In genomic region chr20:327041-327945, GRCh38 we compare ENCODE assay signal across 1 cellular context.
TF ChIP-seq lines count a peak whose summit lies in the region.

No MANE protein-coding gene starts in this region.

TF ChIP-seq in HepG2, 621 proteins besides CTCF, POLR2A, EP300 and RAD21 (continued from another document and continues in another):
- TF ChIP-seq, protein P1, sequence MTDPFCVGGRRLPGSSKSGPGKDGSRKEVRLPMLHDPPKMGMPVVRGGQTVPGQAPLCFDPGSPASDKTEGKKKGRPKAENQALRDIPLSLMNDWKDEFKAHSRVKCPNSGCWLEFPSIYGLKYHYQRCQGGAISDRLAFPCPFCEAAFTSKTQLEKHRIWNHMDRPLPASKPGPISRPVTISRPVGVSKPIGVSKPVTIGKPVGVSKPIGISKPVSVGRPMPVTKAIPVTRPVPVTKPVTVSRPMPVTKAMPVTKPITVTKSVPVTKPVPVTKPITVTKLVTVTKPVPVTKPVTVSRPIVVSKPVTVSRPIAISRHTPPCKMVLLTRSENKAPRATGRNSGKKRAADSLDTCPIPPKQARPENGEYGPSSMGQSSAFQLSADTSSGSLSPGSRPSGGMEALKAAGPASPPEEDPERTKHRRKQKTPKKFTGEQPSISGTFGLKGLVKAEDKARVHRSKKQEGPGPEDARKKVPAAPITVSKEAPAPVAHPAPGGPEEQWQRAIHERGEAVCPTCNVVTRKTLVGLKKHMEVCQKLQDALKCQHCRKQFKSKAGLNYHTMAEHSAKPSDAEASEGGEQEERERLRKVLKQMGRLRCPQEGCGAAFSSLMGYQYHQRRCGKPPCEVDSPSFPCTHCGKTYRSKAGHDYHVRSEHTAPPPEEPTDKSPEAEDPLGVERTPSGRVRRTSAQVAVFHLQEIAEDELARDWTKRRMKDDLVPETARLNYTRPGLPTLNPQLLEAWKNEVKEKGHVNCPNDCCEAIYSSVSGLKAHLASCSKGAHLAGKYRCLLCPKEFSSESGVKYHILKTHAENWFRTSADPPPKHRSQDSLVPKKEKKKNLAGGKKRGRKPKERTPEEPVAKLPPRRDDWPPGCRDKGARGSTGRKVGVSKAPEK (CRISPR knock-in tag; IDR thresholded peaks at IDR 0.05; ENCODE audit: borderline replicate concordance), result 0 out of 2 replicates have a peak, but pooled peaks have one; percentile 21
- TF ChIP-seq SP4 (CRISPR knock-in tag; IDR thresholded peaks at IDR 0.05) (peak; percentile 94), ERF (CRISPR knock-in tag; IDR thresholded peaks at IDR 0.05) (0 out of 2 replicates have a peak, but pooled peaks have one; percentile 26), ZNF598 (CRISPR knock-in tag; IDR thresholded peaks at IDR 0.05; ENCODE audit: borderline replicate concordance) (no peak; the same call in 1 of the 2 replicates), ZNF572 (CRISPR knock-in tag; IDR thresholded peaks at IDR 0.05) (peak; percentile 87; the same call in 1 of the 2 replicates), DR1 (CRISPR knock-in tag; IDR thresholded peaks at IDR 0.05) (peak; percentile 69; the same call in 1 of the 2 replicates), DMAP1 (CRISPR knock-in tag; IDR thresholded peaks at IDR 0.05) (peak; percentile 87), ZNF101 (CRISPR knock-in tag; IDR thresholded peaks at IDR 0.05; ENCODE audit: borderline replicate concordance, low read depth) (no peak), RCOR2 (CRISPR knock-in tag; IDR thresholded peaks at IDR 0.05) (no peak), TFDP1 (CRISPR knock-in tag; IDR thresholded peaks at IDR 0.05; ENCODE audit: borderline replicate concordance) (peak; percentile 85; the same call in 1 of the 2 replicates), U2AF1 (optimal IDR thresholded peaks at IDR 0.05; ENCODE audit: low read depth, low read length) (peak; percentile 11), DNMT3B (CRISPR knock-in tag; conservative IDR thresholded peaks at IDR 0.05) (no peak), ZNF878 (CRISPR knock-in tag; IDR thresholded peaks at IDR 0.05) (peak; percentile 87; the same call in 1 of the 2 replicates), ZBTB3 (CRISPR knock-in tag; IDR thresholded peaks at IDR 0.05; ENCODE audit: borderline replicate concordance, low read depth) (no peak; the same call in 1 of the 2 replicates), ARNTL (CRISPR knock-in tag; IDR thresholded peaks at IDR 0.05) (peak; percentile 97), ZNF317 (CRISPR knock-in tag; IDR thresholded peaks at IDR 0.05) (peak; percentile 48; the same call in 1 of the 2 replicates), ZNF446 (CRISPR knock-in tag; IDR thresholded peaks at IDR 0.05) (peak; percentile 70; the same call in 1 of the 2 replicates), ZC3H13 (CRISPR knock-in tag; IDR thresholded peaks at IDR 0.05) (peak; percentile 99), GATAD2A (CRISPR knock-in tag; IDR thresholded peaks at IDR 0.05) (peak; percentile 56), HNRNPK (IDR thresholded peaks at IDR 0.05; ENCODE audit: low read depth, low read length, poor library complexity, severe bottlenecking) (peak; percentile 99), KDM5A (IDR thresholded peaks at IDR 0.05; ENCODE audit: borderline replicate concordance, low read length) (peak; percentile 73; the same call in 1 of the 2 replicates), GMEB2 (CRISPR knock-in tag; IDR thresholded peaks at IDR 0.05; ENCODE audit: low read depth) (peak; percentile 71; the same call in 1 of the 2 replicates), TARDBP (CRISPR knock-in tag; IDR thresholded peaks at IDR 0.05) (peak; percentile 77; the same call in 1 of the 2 replicates), CC2D1A (CRISPR knock-in tag; IDR thresholded peaks at IDR 0.05) (0 out of 2 replicates have a peak, but pooled peaks have one; percentile 34), KAT2B (IDR thresholded peaks at IDR 0.05; ENCODE audit: borderline replicate concordance, low read depth, low read length) (no peak), ZNF607 (CRISPR knock-in tag; IDR thresholded peaks at IDR 0.05; ENCODE audit: borderline replicate concordance) (peak; percentile 31; the same call in 1 of the 2 replicates), RORA (CRISPR knock-in tag; IDR thresholded peaks at IDR 0.05) (no peak), ZNF367 (CRISPR knock-in tag; IDR thresholded peaks at IDR 0.05; ENCODE audit: borderline replicate concordance) (no peak), PAF1 (CRISPR knock-in tag; IDR thresholded peaks at IDR 0.05) (no peak), IRF1 (CRISPR knock-in tag; IDR thresholded peaks at IDR 0.05; ENCODE audit: low read depth) (0 out of 2 replicates have a peak, but pooled peaks have one; percentile 32), HOMEZ (CRISPR knock-in tag; IDR thresholded peaks at IDR 0.05; ENCODE audit: low read depth) (peak; percentile 83), ZNF616 (CRISPR knock-in tag; IDR thresholded peaks at IDR 0.05; ENCODE audit: low read depth) (no peak; the same call in 1 of the 2 replicates), CHCHD3 (CRISPR knock-in tag; IDR thresholded peaks at IDR 0.05) (0 out of 2 replicates have a peak, but pooled peaks have one; percentile 69), CCAR2 (optimal IDR thresholded peaks at IDR 0.05; ENCODE audit: low read depth, low read length) (peak; percentile 99), ZBTB42 (CRISPR knock-in tag; IDR thresholded peaks at IDR 0.05) (no peak)
- TF ChIP-seq, protein P2, sequence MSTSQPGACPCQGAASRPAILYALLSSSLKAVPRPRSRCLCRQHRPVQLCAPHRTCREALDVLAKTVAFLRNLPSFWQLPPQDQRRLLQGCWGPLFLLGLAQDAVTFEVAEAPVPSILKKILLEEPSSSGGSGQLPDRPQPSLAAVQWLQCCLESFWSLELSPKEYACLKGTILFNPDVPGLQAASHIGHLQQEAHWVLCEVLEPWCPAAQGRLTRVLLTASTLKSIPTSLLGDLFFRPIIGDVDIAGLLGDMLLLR (CRISPR knock-in tag; IDR thresholded peaks at IDR 0.05), result peak; percentile 65; the same call in 1 of the 2 replicates
- TF ChIP-seq, protein P3, sequence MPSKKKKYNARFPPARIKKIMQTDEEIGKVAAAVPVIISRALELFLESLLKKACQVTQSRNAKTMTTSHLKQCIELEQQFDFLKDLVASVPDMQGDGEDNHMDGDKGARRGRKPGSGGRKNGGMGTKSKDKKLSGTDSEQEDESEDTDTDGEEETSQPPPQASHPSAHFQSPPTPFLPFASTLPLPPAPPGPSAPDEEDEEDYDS (CRISPR knock-in tag; IDR thresholded peaks at IDR 0.05), result peak; percentile 96
- TF ChIP-seq, protein P4, sequence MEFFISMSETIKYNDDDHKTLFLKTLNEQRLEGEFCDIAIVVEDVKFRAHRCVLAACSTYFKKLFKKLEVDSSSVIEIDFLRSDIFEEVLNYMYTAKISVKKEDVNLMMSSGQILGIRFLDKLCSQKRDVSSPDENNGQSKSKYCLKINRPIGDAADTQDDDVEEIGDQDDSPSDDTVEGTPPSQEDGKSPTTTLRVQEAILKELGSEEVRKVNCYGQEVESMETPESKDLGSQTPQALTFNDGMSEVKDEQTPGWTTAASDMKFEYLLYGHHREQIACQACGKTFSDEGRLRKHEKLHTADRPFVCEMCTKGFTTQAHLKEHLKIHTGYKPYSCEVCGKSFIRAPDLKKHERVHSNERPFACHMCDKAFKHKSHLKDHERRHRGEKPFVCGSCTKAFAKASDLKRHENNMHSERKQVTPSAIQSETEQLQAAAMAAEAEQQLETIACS (CRISPR knock-in tag; IDR thresholded peaks at IDR 0.05), result peak; percentile 40; the same call in 1 of the 2 replicates
- TF ChIP-seq, protein P5, sequence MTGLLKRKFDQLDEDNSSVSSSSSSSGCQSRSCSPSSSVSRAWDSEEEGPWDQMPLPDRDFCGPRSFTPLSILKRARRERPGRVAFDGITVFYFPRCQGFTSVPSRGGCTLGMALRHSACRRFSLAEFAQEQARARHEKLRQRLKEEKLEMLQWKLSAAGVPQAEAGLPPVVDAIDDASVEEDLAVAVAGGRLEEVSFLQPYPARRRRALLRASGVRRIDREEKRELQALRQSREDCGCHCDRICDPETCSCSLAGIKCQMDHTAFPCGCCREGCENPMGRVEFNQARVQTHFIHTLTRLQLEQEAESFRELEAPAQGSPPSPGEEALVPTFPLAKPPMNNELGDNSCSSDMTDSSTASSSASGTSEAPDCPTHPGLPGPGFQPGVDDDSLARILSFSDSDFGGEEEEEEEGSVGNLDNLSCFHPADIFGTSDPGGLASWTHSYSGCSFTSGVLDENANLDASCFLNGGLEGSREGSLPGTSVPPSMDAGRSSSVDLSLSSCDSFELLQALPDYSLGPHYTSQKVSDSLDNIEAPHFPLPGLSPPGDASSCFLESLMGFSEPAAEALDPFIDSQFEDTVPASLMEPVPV (CRISPR knock-in tag; IDR thresholded peaks at IDR 0.05), result peak; percentile 77
- TF ChIP-seq, protein P6, sequence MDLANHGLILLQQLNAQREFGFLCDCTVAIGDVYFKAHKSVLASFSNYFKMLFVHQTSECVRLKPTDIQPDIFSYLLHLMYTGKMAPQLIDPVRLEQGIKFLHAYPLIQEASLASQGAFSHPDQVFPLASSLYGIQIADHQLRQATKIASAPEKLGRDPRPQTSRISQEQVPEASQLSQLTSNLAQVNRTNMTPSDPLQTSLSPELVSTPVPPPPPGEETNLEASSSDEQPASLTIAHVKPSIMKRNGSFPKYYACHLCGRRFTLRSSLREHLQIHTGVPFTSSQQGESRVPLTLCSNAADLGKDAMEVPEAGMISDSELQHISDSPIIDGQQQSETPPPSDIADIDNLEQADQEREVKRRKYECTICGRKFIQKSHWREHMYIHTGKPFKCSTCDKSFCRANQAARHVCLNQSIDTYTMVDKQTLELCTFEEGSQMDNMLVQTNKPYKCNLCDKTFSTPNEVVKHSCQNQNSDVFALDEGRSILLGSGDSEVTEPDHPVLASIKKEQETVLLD (CRISPR knock-in tag; IDR thresholded peaks at IDR 0.05; ENCODE audit: low read depth), result peak; percentile 83
- TF ChIP-seq, protein P7, sequence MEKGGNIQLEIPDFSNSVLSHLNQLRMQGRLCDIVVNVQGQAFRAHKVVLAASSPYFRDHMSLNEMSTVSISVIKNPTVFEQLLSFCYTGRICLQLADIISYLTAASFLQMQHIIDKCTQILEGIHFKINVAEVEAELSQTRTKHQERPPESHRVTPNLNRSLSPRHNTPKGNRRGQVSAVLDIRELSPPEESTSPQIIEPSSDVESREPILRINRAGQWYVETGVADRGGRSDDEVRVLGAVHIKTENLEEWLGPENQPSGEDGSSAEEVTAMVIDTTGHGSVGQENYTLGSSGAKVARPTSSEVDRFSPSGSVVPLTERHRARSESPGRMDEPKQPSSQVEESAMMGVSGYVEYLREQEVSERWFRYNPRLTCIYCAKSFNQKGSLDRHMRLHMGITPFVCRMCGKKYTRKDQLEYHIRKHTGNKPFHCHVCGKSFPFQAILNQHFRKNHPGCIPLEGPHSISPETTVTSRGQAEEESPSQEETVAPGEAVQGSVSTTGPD (CRISPR knock-in tag; IDR thresholded peaks at IDR 0.05), result no peak
- TF ChIP-seq, protein P8, sequence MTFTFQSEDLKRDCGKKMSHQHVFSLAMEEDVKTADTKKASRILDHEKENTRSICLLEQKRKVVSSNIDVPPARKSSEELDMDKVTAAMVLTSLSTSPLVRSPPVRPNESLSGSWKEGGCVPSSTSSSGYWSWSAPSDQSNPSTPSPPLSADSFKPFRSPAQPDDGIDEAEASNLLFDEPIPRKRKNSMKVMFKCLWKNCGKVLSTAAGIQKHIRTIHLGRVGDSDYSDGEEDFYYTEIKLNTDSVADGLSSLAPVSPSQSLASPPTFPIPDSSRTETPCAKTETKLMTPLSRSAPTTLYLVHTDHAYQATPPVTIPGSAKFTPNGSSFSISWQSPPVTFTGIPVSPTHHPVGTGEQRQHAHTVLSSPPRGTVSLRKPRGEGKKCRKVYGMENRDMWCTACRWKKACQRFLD (CRISPR knock-in tag; IDR thresholded peaks at IDR 0.05; ENCODE audit: borderline replicate concordance), result no peak
- TF ChIP-seq, protein P9, sequence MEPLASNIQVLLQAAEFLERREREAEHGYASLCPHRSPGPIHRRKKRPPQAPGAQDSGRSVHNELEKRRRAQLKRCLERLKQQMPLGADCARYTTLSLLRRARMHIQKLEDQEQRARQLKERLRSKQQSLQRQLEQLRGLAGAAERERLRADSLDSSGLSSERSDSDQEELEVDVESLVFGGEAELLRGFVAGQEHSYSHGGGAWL (CRISPR knock-in tag; IDR thresholded peaks at IDR 0.05), result peak; percentile 66; the same call in 1 of the 2 replicates
- TF ChIP-seq, protein P10, sequence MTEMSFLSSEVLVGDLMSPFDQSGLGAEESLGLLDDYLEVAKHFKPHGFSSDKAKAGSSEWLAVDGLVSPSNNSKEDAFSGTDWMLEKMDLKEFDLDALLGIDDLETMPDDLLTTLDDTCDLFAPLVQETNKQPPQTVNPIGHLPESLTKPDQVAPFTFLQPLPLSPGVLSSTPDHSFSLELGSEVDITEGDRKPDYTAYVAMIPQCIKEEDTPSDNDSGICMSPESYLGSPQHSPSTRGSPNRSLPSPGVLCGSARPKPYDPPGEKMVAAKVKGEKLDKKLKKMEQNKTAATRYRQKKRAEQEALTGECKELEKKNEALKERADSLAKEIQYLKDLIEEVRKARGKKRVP (CRISPR knock-in tag; IDR thresholded peaks at IDR 0.05), result peak; percentile 17 to 66; a peak in 2 of 4 replicates
